Comparison of ENCODE assay signal across 7 cellular contexts in the genomic region with DNA sequence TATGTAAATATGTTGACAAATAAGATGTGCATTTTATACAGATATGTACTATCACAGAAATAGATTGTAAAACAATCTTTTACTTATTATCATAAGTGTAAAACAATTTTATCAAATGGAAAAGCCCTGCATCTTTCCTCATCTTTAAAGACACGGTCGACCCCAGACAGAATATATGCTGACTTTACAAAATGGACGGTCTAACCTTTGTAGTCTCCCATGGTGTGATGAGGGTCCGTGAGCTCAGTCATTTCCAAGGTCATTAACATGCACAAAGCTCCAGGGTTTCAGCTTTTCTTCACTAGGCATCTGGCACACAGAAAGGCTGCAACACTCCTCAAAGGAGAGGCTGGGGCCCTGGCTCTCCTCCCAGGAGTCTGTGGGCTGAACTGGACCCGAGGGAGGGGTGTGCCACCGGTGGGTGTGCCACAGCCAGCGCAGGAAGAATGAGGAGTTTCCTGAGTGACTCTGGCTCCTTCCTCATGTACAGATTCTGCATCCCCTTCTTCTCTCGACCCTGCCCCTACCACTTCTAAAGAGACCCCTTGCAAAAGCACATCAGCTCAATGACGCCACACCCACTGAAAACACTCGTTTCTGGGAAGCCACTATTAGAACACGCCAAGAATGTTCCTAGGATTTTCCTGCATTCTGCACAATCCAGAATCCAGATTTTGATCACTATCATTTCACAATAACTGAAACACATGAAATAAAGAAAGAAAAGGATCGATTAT. TPM values are rescaled to one million over a fixed set of nuclear protein-coding genes. Genes with fewer than 3 reads are reported as not detected.
A peak's percentile ranks its signal among the peaks of the same experiment; 100 is the strongest.
DNase-seq lines count a peak whose midpoint lies in the region; ATAC-seq and TF ChIP-seq lines count a peak whose summit lies in the region.

No MANE protein-coding gene starts in this region.

- peaks cover 0 to 4% of the 10 kb centered on the region in 2 donors for H3K4me1 ChIP-seq in aorta (ENCODE audit: control insufficient read depth in 1 of 2, insufficient read depth in 2 of 2, low read length in 2 of 2)
- no peaks in the 10 kb centered on the region for H3K4me1 ChIP-seq in naive thymus-derived CD4-positive, alpha-beta T cell (ENCODE audit: control insufficient read depth in 2 of 2, insufficient read depth in 2 of 2, low read length in 2 of 2)

- no peaks in the 10 kb centered on the region for H3K36me3 Mint-ChIP-seq in naive thymus-derived CD4-positive, alpha-beta T cell

- intact Hi-C loops in aorta (cut with DNase I), result loop anchor here (2.0 kb wide), 2 partner anchors 49 to 51 kb away; no protein-coding TSS in a partner anchor
- intact Hi-C loops in naive thymus-derived CD4-positive, alpha-beta T cell (cut with micrococcal nuclease), result no loop called here

- H3K4me3 ChIP-seq in aorta (ENCODE audit: low read length in 2 of 2), result no peak overlapping the region
- H3K4me3 ChIP-seq in naive thymus-derived CD4-positive, alpha-beta T cell (ENCODE audit: low read length), result no peak overlapping the region

- H3K27ac ChIP-seq in RWPE1 (peak overlapping the region; percentile 82), aorta (ENCODE audit: low read depth in 1 of 2, low read length in 2 of 2) (no peak overlapping the region)
- H3K27ac ChIP-seq in naive thymus-derived CD4-positive, alpha-beta T cell (ENCODE audit: low read depth, low read length), result no peak overlapping the region

- peak; percentile 49 for DNase-seq in RWPE1 (ENCODE audit: low spot score)
- DNase-seq in fibroblast of gingiva (ENCODE audit: low read depth), result peak; percentile 11
- peak; percentile 56 for DNase-seq in myocyte (ENCODE audit: low read depth)
- peak; percentile 68 to 79 for DNase-seq in aorta
- no peak for DNase-seq in naive thymus-derived CD4-positive, alpha-beta T cell
- no peak for DNase-seq in OCI-M1 (lab: John Stamatoyannopoulos, UW)

- peaks cover 0 to 17% (median 0%) of the 10 kb centered on the region in 5 donors for H3K27me3 Mint-ChIP-seq in naive thymus-derived CD4-positive, alpha-beta T cell

- ATAC-seq in aorta (ENCODE audit: low FRiP score) (peak; percentile 72), HG02884 (IDR thresholded peaks at IDR 0.05; ENCODE audit: unreplicated experiment) (no peak)
- ATAC-seq in naive thymus-derived CD4-positive, alpha-beta T cell, result no peak

- H3K9me3 ChIP-seq in aorta (ENCODE audit: control insufficient read depth, low read length), result no peaks in the 10 kb centered on the region
- H3K9me3 ChIP-seq in naive thymus-derived CD4-positive, alpha-beta T cell (ENCODE audit: control insufficient read depth in 2 of 3, low read length in 3 of 3), result no peaks in the 10 kb centered on the region

- CTCF ChIA-PET in RWPE1 (lab: Yijun Ruan, JAX), result interaction anchor here (0.5 kb wide), 1 partner anchor 75 kb away, joined by 3 read pairs; no protein-coding TSS in a partner anchor
- CTCF ChIA-PET in naive thymus-derived CD4-positive, alpha-beta T cell (lab: Charles Lee), result no interaction called here

- peaks cover 0 to 2% (median 0%) of the 10 kb centered on the region in 7 donors for H3K4me1 Mint-ChIP-seq in naive thymus-derived CD4-positive, alpha-beta T cell

- peaks cover 0 to 1% of the 10 kb centered on the region in 2 donors for H3K27me3 ChIP-seq in aorta (ENCODE audit: control insufficient read depth in 1 of 2, insufficient read depth in 2 of 2, low read length in 1 of 2)
- H3K27me3 ChIP-seq in naive thymus-derived CD4-positive, alpha-beta T cell (ENCODE audit: control insufficient read depth in 2 of 2, insufficient read depth in 2 of 2, low read length in 2 of 2), result no peaks in the 10 kb centered on the region

- POLR2A ChIA-PET in RWPE1 (lab: Yijun Ruan, JAX; ENCODE audit: low non-redundant PET), result no interaction called here
- POLR2A ChIA-PET in naive thymus-derived CD4-positive, alpha-beta T cell (lab: Charles Lee), result no interaction called here

- H3K4me3 Mint-ChIP-seq in naive thymus-derived CD4-positive, alpha-beta T cell, result no peak overlapping the region

- no peaks in the 10 kb centered on the region for H3K9me3 Mint-ChIP-seq in naive thymus-derived CD4-positive, alpha-beta T cell

- no peaks in the 10 kb centered on the region for H3K36me3 ChIP-seq in aorta (ENCODE audit: control insufficient read depth in 1 of 2, insufficient read depth in 2 of 2, low read length in 1 of 2)
- no peaks in the 10 kb centered on the region for H3K36me3 ChIP-seq in naive thymus-derived CD4-positive, alpha-beta T cell (ENCODE audit: control insufficient read depth in 2 of 3, insufficient read depth in 3 of 3, low read length in 3 of 3)

- no peak overlapping the region for H3K27ac Mint-ChIP-seq in naive thymus-derived CD4-positive, alpha-beta T cell

- 8 to 9% methylated on average over 12 of the region's 12 CpGs for WGBS in aorta, 2 donors

- no peak for TF ChIP-seq CTCF in RWPE1 (conservative IDR thresholded peaks at IDR 0.05; ENCODE audit: low read depth)

RNA-seq across cellular contexts. Expression of gene ABLIM1, which starts 26.2 kb away (rescaled TPM):
- total RNA-seq in myocyte (19.0 and 21.2 TPM in 2 replicates), aorta (100 to 1,000 TPM in 1 of 2 donors, 10 to 100 TPM in 1; 55.8 to 117 TPM)
- polyA plus RNA-seq in myocyte (2012), result 18.2 TPM
- 10 to 100 TPM; 13.6 to 14.5 TPM for polyA plus RNA-seq in aorta
- 100 to 1,000 TPM; 109 to 362 (median 258) TPM for total RNA-seq in naive thymus-derived CD4-positive, alpha-beta T cell
- polyA plus RNA-seq in naive thymus-derived CD4-positive, alpha-beta T cell, result 100 to 1,000 TPM; 372 to 440 TPM

Comparison
In these comparisons a context has a peak if more than half of its experiments do, and no peak if none do; other contexts are left out.
1. DNase-seq: peak in RWPE1 (single experiment), fibroblast of gingiva (single experiment), myocyte (single experiment) and aorta (2 of 2); none in naive thymus-derived CD4-positive, alpha-beta T cell (0 of 9) and OCI-M1 (single experiment).
2. intact Hi-C loops: an anchor here in aorta (2.0 kb wide); none called in naive thymus-derived CD4-positive, alpha-beta T cell.